In genomic region chr11:96391698-96392307, GRCh38 we compare ENCODE assay signal across 2 cellular contexts.
A peak's percentile ranks its signal among the peaks of the same experiment; 100 is the strongest.
TF ChIP-seq lines count a peak whose summit lies in the region.

No MANE protein-coding gene starts in this region.

TF ChIP-seq in HepG2, 621 proteins besides CTCF, POLR2A, EP300 and RAD21 (continues in another document):
- peak; percentile 37; the same call in 1 of the 2 replicates for TF ChIP-seq ZNF652 (CRISPR knock-in tag; IDR thresholded peaks at IDR 0.05; ENCODE audit: borderline replicate concordance, low read depth)
- TF ChIP-seq ZNF644 (CRISPR knock-in tag; IDR thresholded peaks at IDR 0.05; ENCODE audit: low read depth), result 0 out of 2 replicates have a peak, but pooled peaks have one; percentile 10
- TF ChIP-seq GATAD2A (CRISPR knock-in tag; IDR thresholded peaks at IDR 0.05), result no peak
- no peak for TF ChIP-seq ZNF10 (CRISPR knock-in tag; IDR thresholded peaks at IDR 0.05; ENCODE audit: borderline replicate concordance, low read depth)
- no peak for TF ChIP-seq ZSCAN31 (CRISPR knock-in tag; IDR thresholded peaks at IDR 0.05; ENCODE audit: low read depth)
- TF ChIP-seq HNRNPLL (IDR thresholded peaks at IDR 0.05; ENCODE audit: low read depth, low read length, poor library complexity, severe bottlenecking), result no peak
- no peak for TF ChIP-seq ZFP37 (CRISPR knock-in tag; IDR thresholded peaks at IDR 0.05; ENCODE audit: borderline replicate concordance)
- TF ChIP-seq SAFB2 (CRISPR knock-in tag; IDR thresholded peaks at IDR 0.05; ENCODE audit: borderline replicate concordance, low read depth), result peak; percentile 70; the same call in 1 of the 2 replicates
- TF ChIP-seq ZBTB43 (CRISPR knock-in tag; conservative IDR thresholded peaks at IDR 0.05), result 0 out of 2 replicates have a peak, but pooled peaks have one; percentile 22
- TF ChIP-seq ATF2 (CRISPR knock-in tag; IDR thresholded peaks at IDR 0.05), result no peak
- no peak for TF ChIP-seq ZNF614 (CRISPR knock-in tag; IDR thresholded peaks at IDR 0.05; ENCODE audit: borderline replicate concordance)
- TF ChIP-seq POLR2AphosphoS5 (IDR thresholded peaks at IDR 0.05; ENCODE audit: low read depth, low read length), result no peak
- TF ChIP-seq ZNF646 (CRISPR knock-in tag; IDR thresholded peaks at IDR 0.05), result no peak
- no peak for TF ChIP-seq FOXO4 (CRISPR knock-in tag; conservative IDR thresholded peaks at IDR 0.05)

TF ChIP-seq in endothelial cell of umbilical vein, 7 proteins besides CTCF, POLR2A, EP300 and RAD21:
- TF ChIP-seq MAX (IDR thresholded peaks at IDR 0.05; ENCODE audit: insufficient read depth, insufficient read length) (no peak), POLR2AphosphoS5 (IDR thresholded peaks at IDR 0.05; ENCODE audit: insufficient read depth, low read depth, low read length) (no peak), EZH2 (IDR thresholded peaks at IDR 0.05; ENCODE audit: borderline replicate concordance, low read depth, low read length, severe bottlenecking) (no peak), FOS (IDR thresholded peaks at IDR 0.05; ENCODE audit: borderline replicate concordance, insufficient read depth, low read length) (no peak), MYC (IDR thresholded peaks at IDR 0.05; ENCODE audit: low read depth, low read length) (no peak), JUN (IDR thresholded peaks at IDR 0.05; ENCODE audit: borderline replicate concordance, insufficient read depth, insufficient read length, low read depth) (no peak), GATA2 (IDR thresholded peaks at IDR 0.05; ENCODE audit: insufficient read depth, insufficient read length, low read depth, low read length) (no peak)
